Comparison of ENCODE assay signal across 1 cellular context in genomic region chr5:178145965-178146820, GRCh38.
TF ChIP-seq lines count a peak whose summit lies in the region.

No MANE protein-coding gene starts in this region.

TF ChIP-seq in GM23338, 12 proteins besides CTCF, POLR2A, EP300 and RAD21 (continued from another document):
- TF ChIP-seq, protein P1, sequence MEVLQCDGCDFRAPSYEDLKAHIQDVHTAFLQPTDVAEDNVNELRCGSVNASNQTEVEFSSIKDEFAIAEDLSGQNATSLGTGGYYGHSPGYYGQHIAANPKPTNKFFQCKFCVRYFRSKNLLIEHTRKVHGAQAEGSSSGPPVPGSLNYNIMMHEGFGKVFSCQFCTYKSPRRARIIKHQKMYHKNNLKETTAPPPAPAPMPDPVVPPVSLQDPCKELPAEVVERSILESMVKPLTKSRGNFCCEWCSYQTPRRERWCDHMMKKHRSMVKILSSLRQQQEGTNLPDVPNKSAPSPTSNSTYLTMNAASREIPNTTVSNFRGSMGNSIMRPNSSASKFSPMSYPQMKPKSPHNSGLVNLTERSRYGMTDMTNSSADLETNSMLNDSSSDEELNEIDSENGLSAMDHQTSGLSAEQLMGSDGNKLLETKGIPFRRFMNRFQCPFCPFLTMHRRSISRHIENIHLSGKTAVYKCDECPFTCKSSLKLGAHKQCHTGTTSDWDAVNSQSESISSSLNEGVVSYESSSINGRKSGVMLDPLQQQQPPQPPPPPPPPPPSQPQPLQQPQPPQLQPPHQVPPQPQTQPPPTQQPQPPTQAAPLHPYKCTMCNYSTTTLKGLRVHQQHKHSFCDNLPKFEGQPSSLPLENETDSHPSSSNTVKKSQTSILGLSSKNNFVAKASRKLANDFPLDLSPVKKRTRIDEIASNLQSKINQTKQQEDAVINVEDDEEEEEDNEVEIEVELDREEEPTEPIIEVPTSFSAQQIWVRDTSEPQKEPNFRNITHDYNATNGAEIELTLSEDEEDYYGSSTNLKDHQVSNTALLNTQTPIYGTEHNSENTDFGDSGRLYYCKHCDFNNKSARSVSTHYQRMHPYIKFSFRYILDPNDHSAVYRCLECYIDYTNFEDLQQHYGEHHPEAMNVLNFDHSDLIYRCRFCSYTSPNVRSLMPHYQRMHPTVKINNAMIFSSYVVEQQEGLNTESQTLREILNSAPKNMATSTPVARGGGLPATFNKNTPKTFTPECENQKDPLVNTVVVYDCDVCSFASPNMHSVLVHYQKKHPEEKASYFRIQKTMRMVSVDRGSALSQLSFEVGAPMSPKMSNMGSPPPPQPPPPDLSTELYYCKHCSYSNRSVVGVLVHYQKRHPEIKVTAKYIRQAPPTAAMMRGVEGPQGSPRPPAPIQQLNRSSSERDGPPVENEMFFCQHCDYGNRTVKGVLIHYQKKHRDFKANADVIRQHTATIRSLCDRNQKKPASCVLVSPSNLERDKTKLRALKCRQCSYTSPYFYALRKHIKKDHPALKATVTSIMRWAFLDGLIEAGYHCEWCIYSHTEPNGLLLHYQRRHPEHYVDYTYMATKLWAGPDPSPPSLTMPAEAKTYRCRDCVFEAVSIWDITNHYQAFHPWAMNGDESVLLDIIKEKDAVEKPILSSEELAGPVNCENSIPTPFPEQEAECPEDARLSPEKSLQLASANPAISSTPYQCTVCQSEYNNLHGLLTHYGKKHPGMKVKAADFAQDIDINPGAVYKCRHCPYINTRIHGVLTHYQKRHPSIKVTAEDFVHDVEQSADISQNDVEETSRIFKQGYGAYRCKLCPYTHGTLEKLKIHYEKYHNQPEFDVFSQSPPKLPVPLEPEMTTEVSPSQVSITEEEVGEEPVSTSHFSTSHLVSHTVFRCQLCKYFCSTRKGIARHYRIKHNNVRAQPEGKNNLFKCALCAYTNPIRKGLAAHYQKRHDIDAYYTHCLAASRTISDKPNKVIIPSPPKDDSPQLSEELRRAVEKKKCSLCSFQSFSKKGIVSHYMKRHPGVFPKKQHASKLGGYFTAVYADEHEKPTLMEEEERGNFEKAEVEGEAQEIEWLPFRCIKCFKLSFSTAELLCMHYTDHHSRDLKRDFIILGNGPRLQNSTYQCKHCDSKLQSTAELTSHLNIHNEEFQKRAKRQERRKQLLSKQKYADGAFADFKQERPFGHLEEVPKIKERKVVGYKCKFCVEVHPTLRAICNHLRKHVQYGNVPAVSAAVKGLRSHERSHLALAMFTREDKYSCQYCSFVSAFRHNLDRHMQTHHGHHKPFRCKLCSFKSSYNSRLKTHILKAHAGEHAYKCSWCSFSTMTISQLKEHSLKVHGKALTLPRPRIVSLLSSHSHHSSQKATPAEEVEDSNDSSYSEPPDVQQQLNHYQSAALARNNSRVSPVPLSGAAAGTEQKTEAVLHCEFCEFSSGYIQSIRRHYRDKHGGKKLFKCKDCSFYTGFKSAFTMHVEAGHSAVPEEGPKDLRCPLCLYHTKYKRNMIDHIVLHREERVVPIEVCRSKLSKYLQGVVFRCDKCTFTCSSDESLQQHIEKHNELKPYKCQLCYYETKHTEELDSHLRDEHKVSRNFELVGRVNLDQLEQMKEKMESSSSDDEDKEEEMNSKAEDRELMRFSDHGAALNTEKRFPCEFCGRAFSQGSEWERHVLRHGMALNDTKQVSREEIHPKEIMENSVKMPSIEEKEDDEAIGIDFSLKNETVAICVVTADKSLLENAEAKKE (CRISPR knock-in tag; IDR thresholded peaks at IDR 0.05) = no peak
- TF ChIP-seq STAT1 (IDR thresholded peaks at IDR 0.05; ENCODE audit: unreplicated experiment) (no peak), EZH2 (IDR thresholded peaks at IDR 0.05; ENCODE audit: low read depth, unreplicated experiment) (no peak), ZNF114 (CRISPR knock-in tag; IDR thresholded peaks at IDR 0.05) (no peak), NANOG (IDR thresholded peaks at IDR 0.05; ENCODE audit: borderline replicate concordance) (no peak), ZNF331 (CRISPR knock-in tag; IDR thresholded peaks at IDR 0.05; ENCODE audit: low read depth) (no peak), JUNB (IDR thresholded peaks at IDR 0.05; ENCODE audit: unreplicated experiment) (no peak), POLR2AphosphoS5 (IDR thresholded peaks at IDR 0.05; ENCODE audit: low read depth) (no peak)
- TF ChIP-seq, protein P2, sequence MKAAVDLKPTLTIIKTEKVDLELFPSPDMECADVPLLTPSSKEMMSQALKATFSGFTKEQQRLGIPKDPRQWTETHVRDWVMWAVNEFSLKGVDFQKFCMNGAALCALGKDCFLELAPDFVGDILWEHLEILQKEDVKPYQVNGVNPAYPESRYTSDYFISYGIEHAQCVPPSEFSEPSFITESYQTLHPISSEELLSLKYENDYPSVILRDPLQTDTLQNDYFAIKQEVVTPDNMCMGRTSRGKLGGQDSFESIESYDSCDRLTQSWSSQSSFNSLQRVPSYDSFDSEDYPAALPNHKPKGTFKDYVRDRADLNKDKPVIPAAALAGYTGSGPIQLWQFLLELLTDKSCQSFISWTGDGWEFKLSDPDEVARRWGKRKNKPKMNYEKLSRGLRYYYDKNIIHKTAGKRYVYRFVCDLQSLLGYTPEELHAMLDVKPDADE (IDR thresholded peaks at IDR 0.05) = no peak
- TF ChIP-seq, protein P3, sequence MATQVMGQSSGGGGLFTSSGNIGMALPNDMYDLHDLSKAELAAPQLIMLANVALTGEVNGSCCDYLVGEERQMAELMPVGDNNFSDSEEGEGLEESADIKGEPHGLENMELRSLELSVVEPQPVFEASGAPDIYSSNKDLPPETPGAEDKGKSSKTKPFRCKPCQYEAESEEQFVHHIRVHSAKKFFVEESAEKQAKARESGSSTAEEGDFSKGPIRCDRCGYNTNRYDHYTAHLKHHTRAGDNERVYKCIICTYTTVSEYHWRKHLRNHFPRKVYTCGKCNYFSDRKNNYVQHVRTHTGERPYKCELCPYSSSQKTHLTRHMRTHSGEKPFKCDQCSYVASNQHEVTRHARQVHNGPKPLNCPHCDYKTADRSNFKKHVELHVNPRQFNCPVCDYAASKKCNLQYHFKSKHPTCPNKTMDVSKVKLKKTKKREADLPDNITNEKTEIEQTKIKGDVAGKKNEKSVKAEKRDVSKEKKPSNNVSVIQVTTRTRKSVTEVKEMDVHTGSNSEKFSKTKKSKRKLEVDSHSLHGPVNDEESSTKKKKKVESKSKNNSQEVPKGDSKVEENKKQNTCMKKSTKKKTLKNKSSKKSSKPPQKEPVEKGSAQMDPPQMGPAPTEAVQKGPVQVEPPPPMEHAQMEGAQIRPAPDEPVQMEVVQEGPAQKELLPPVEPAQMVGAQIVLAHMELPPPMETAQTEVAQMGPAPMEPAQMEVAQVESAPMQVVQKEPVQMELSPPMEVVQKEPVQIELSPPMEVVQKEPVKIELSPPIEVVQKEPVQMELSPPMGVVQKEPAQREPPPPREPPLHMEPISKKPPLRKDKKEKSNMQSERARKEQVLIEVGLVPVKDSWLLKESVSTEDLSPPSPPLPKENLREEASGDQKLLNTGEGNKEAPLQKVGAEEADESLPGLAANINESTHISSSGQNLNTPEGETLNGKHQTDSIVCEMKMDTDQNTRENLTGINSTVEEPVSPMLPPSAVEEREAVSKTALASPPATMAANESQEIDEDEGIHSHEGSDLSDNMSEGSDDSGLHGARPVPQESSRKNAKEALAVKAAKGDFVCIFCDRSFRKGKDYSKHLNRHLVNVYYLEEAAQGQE (IDR thresholded peaks at IDR 0.05; ENCODE audit: unreplicated experiment) = no peak
